23 cellular contexts compared by ENCODE assay signal in the genomic region with DNA sequence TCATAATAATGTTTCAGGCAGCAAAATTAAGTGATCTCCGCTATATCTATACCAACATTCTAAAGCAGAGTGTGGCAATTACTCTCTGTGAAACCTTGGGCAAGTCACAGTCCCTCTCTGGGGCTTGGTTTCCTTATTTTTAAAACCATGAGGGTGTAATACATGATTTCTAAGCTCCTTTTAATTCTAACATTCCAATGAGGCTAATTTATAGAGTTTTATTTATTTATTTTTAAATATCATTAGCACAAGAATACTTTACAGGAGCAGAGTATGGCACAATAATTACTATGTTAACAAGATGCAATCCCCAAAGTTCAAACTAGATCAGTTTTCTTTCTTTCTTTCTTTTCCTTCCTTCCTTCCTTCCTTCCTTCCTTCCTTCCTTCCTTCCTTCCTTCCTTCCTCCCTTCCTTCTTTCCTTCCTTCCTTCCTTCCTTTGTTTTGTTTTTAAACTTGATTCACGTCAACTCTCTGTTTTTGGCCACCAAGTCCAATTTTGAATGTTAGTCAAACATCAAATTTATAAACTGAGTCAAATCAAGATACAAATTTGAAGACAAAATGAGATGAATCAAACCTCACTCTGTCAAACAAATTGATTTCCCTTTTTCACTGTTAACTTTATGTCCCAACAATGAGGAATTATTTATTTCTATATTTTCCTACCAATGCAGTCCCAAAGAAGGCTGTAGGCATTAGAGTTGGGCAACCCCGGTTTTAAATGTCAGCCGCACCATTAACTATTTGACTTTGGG. TPM values are rescaled to one million over a fixed set of nuclear protein-coding genes. Genes with fewer than 3 reads are reported as not detected.
DNase-seq lines count a peak whose midpoint lies in the region; ATAC-seq lines count a peak whose summit lies in the region.
"Had no signal": no experiment of that assay in that cellular context is flagged by ENCODE, and none has a peak within 500 bp of the region (broad histone marks: within the 10 kb centered on the region; RNA-seq: fewer than 3 reads in every experiment).

No MANE protein-coding gene starts in this region.

- DNase-seq in activated naive CD4-positive, alpha-beta T cell treated with anti-CD3 and anti-CD28 coated beads for 36 hours, result no peak
- DNase-seq in activated naive CD4-positive, alpha-beta T cell treated with anti-CD3 and anti-CD28 coated beads, Interleukin-2, amount 50 U/mL, for 16 hours, result no peak
- no peak for DNase-seq in CD4-positive, alpha-beta memory T cell
- DNase-seq in naive thymus-derived CD4-positive, alpha-beta T cell, result no peak
- DNase-seq in stimulated activated naive B cell treated with anti-CD40 and anti-IgM and Interleukin-4, amounts not matched to agents 10 μg/mL and 1 μg/mL and 100 μg/mL, for 72 hours, result no peak
- no peak for DNase-seq in NCI-H1436 treated with DMSO at 0.1 percent for 48 hours (lab: John Stamatoyannopoulos, UW)
- DNase-seq in activated CD4-positive, alpha-beta T cell treated with anti-CD3 and anti-CD28 coated beads for 36 hours, result no peak
- DNase-seq: DMS 273 treated with DMSO at 0.1 percent for 48 hours, DND-41, KG1, MV-4-11, NCI-H187, NCI-H2227 treated with DMSO at 0.1 percent for 48 hours, NCI-H524, NCI-H82, SHP77 had no signal

- no peak overlapping the region for H3K4me3 Mint-ChIP-seq in activated naive CD4-positive, alpha-beta T cell treated with anti-CD3 and anti-CD28 coated beads for 36 hours
- H3K4me3 Mint-ChIP-seq in CD4-positive, alpha-beta memory T cell, result peak overlapping the region in 3 of 8 donors; percentile 27 to 44 (median 42)
- peak overlapping the region; percentile 88 for H3K4me3 Mint-ChIP-seq in activated T-helper 17 cell treated with anti-CD3 and anti-CD28 coated beads, Interleukin-2, amount 50 U/mL, for 72 hours
- no peak overlapping the region for H3K4me3 Mint-ChIP-seq in naive thymus-derived CD4-positive, alpha-beta T cell
- no peak overlapping the region for H3K4me3 Mint-ChIP-seq in stimulated activated naive B cell treated with anti-CD40 and anti-IgM and Interleukin-4, amounts not matched to agents 10 μg/mL and 1 μg/mL and 100 μg/mL, for 72 hours
- no peak overlapping the region for H3K4me3 Mint-ChIP-seq in activated CD4-positive, alpha-beta T cell treated with anti-CD3 and anti-CD28 coated beads for 36 hours

- H3K36me3 ChIP-seq in CD4-positive, alpha-beta memory T cell (ENCODE audit: insufficient read depth, low read length), result no peaks in the 10 kb centered on the region
- H3K36me3 ChIP-seq in naive thymus-derived CD4-positive, alpha-beta T cell (ENCODE audit: control insufficient read depth in 2 of 3, insufficient read depth in 3 of 3, low read length in 3 of 3), result no peaks in the 10 kb centered on the region
- H3K36me3 ChIP-seq: BLaER1 had no signal

- H3K9me3 ChIP-seq in CD4-positive, alpha-beta memory T cell (ENCODE audit: control insufficient read depth in 1 of 2, low read length in 2 of 2), result no peaks in the 10 kb centered on the region
- no peaks in the 10 kb centered on the region for H3K9me3 ChIP-seq in naive thymus-derived CD4-positive, alpha-beta T cell (ENCODE audit: control insufficient read depth in 2 of 3, low read length in 3 of 3)
- H3K9me3 ChIP-seq: A549, BLaER1 had no signal

- H3K4me3 ChIP-seq in CD4-positive, alpha-beta memory T cell (ENCODE audit: low read length in 2 of 2), result no peak overlapping the region
- no peak overlapping the region for H3K4me3 ChIP-seq in naive thymus-derived CD4-positive, alpha-beta T cell (ENCODE audit: low read length)
- H3K4me3 ChIP-seq: A549, BLaER1 had no signal

- H3K4me1 ChIP-seq in CD4-positive, alpha-beta memory T cell (ENCODE audit: insufficient read depth, low read length), result peaks cover 80% of the 10 kb centered on the region
- H3K4me1 ChIP-seq in naive thymus-derived CD4-positive, alpha-beta T cell (ENCODE audit: control insufficient read depth in 2 of 2, insufficient read depth in 2 of 2, low read length in 2 of 2), result peaks cover 21 to 26% of the 10 kb centered on the region in 2 donors
- H3K4me1 ChIP-seq: A549, BLaER1 had no signal

- no peak for ATAC-seq in activated T-helper 17 cell treated with anti-CD3 and anti-CD28 coated beads, Interleukin-2, amount 50 U/mL, for 72 hours (replicated peaks)
- no peak for ATAC-seq in naive thymus-derived CD4-positive, alpha-beta T cell
- no peak for ATAC-seq in stimulated activated naive B cell treated with anti-CD40 and anti-IgM and Interleukin-4, amounts not matched to agents 10 μg/mL and 1 μg/mL and 100 μg/mL, for 72 hours (replicated peaks)
- no peak for ATAC-seq in activated CD4-positive, alpha-beta T cell treated with anti-CD3 and anti-CD28 coated beads for 36 hours
- ATAC-seq: A549 had no signal

- peak overlapping the region; percentile 94 for H3K27ac Mint-ChIP-seq in activated naive CD4-positive, alpha-beta T cell treated with anti-CD3 and anti-CD28 coated beads for 36 hours
- H3K27ac Mint-ChIP-seq in CD4-positive, alpha-beta memory T cell, result peak overlapping the region; percentile 35 to 96 (median 85)
- peak overlapping the region; percentile 42 for H3K27ac Mint-ChIP-seq in activated T-helper 17 cell treated with anti-CD3 and anti-CD28 coated beads, Interleukin-2, amount 50 U/mL, for 72 hours
- peak overlapping the region in 7 of 9 donors; percentile 17 to 99 (median 91) for H3K27ac Mint-ChIP-seq in naive thymus-derived CD4-positive, alpha-beta T cell
- H3K27ac Mint-ChIP-seq in stimulated activated naive B cell treated with anti-CD40 and anti-IgM and Interleukin-4, amounts not matched to agents 10 μg/mL and 1 μg/mL and 100 μg/mL, for 72 hours, result no peak overlapping the region
- no peak overlapping the region for H3K27ac Mint-ChIP-seq in activated CD4-positive, alpha-beta T cell treated with anti-CD3 and anti-CD28 coated beads for 36 hours

- CTCF ChIA-PET in activated naive CD4-positive, alpha-beta T cell treated with anti-CD3 and anti-CD28 coated beads for 36 hours (lab: Charles Lee), result interaction anchor here (1.3 kb wide), 1 partner anchor 11 kb away, joined by 3 read pairs; no protein-coding TSS in a partner anchor
- CTCF ChIA-PET in CD4-positive, alpha-beta memory T cell (lab: Charles Lee; ENCODE audit: partially characterized antibody), result no interaction called here
- CTCF ChIA-PET in naive thymus-derived CD4-positive, alpha-beta T cell (lab: Charles Lee), result no interaction called here
- CTCF ChIA-PET in activated CD4-positive, alpha-beta T cell treated with anti-CD3 and anti-CD28 coated beads for 36 hours (lab: Charles Lee), result no interaction called here

- H3K9me3 Mint-ChIP-seq in activated naive CD4-positive, alpha-beta T cell treated with anti-CD3 and anti-CD28 coated beads for 36 hours, result no peaks in the 10 kb centered on the region
- H3K9me3 Mint-ChIP-seq in CD4-positive, alpha-beta memory T cell, result peaks cover 0 to 3% (median 0%) of the 10 kb centered on the region in 8 donors
- H3K9me3 Mint-ChIP-seq in activated T-helper 17 cell treated with anti-CD3 and anti-CD28 coated beads, Interleukin-2, amount 50 U/mL, for 72 hours, result peaks cover 4% of the 10 kb centered on the region
- H3K9me3 Mint-ChIP-seq in naive thymus-derived CD4-positive, alpha-beta T cell, result peaks cover 0 to 7% (median 0%) of the 10 kb centered on the region in 11 donors
- H3K9me3 Mint-ChIP-seq in stimulated activated naive B cell treated with anti-CD40 and anti-IgM and Interleukin-4, amounts not matched to agents 10 μg/mL and 1 μg/mL and 100 μg/mL, for 72 hours, result peaks cover 0 to 4% of the 10 kb centered on the region in 2 donors
- peaks cover 7% of the 10 kb centered on the region for H3K9me3 Mint-ChIP-seq in activated CD4-positive, alpha-beta T cell treated with anti-CD3 and anti-CD28 coated beads for 36 hours (ENCODE audit: low read depth)

- H3K27ac ChIP-seq in CD4-positive, alpha-beta memory T cell (ENCODE audit: low read depth, low read length), result no peak overlapping the region
- H3K27ac ChIP-seq in naive thymus-derived CD4-positive, alpha-beta T cell (ENCODE audit: low read depth, low read length), result no peak overlapping the region
- H3K27ac ChIP-seq: A549, BLaER1 had no signal

- H3K27me3 Mint-ChIP-seq in activated naive CD4-positive, alpha-beta T cell treated with anti-CD3 and anti-CD28 coated beads for 36 hours (ENCODE audit: low read depth), result no peaks in the 10 kb centered on the region
- H3K27me3 Mint-ChIP-seq in CD4-positive, alpha-beta memory T cell, result no peaks in the 10 kb centered on the region
- no peaks in the 10 kb centered on the region for H3K27me3 Mint-ChIP-seq in activated T-helper 17 cell treated with anti-CD3 and anti-CD28 coated beads, Interleukin-2, amount 50 U/mL, for 72 hours
- H3K27me3 Mint-ChIP-seq in naive thymus-derived CD4-positive, alpha-beta T cell, result no peaks in the 10 kb centered on the region
- H3K27me3 Mint-ChIP-seq in stimulated activated naive B cell treated with anti-CD40 and anti-IgM and Interleukin-4, amounts not matched to agents 10 μg/mL and 1 μg/mL and 100 μg/mL, for 72 hours, result no peaks in the 10 kb centered on the region
- H3K27me3 Mint-ChIP-seq in activated CD4-positive, alpha-beta T cell treated with anti-CD3 and anti-CD28 coated beads for 36 hours, result no peaks in the 10 kb centered on the region

- H3K27me3 ChIP-seq in CD4-positive, alpha-beta memory T cell (ENCODE audit: insufficient read depth, low read length), result no peaks in the 10 kb centered on the region
- no peaks in the 10 kb centered on the region for H3K27me3 ChIP-seq in naive thymus-derived CD4-positive, alpha-beta T cell (ENCODE audit: control insufficient read depth in 2 of 2, insufficient read depth in 2 of 2, low read length in 2 of 2)

- H3K36me3 Mint-ChIP-seq in activated naive CD4-positive, alpha-beta T cell treated with anti-CD3 and anti-CD28 coated beads for 36 hours (ENCODE audit: low read depth), result no peaks in the 10 kb centered on the region
- peaks cover 0 to 3% of the 10 kb centered on the region in 2 donors for H3K36me3 Mint-ChIP-seq in CD4-positive, alpha-beta memory T cell
- no peaks in the 10 kb centered on the region for H3K36me3 Mint-ChIP-seq in activated T-helper 17 cell treated with anti-CD3 and anti-CD28 coated beads, Interleukin-2, amount 50 U/mL, for 72 hours (ENCODE audit: low read depth)
- H3K36me3 Mint-ChIP-seq in naive thymus-derived CD4-positive, alpha-beta T cell, result peaks cover 0 to 14% (median 0%) of the 10 kb centered on the region in 5 donors
- no peaks in the 10 kb centered on the region for H3K36me3 Mint-ChIP-seq in stimulated activated naive B cell treated with anti-CD40 and anti-IgM and Interleukin-4, amounts not matched to agents 10 μg/mL and 1 μg/mL and 100 μg/mL, for 72 hours
- no peaks in the 10 kb centered on the region for H3K36me3 Mint-ChIP-seq in activated CD4-positive, alpha-beta T cell treated with anti-CD3 and anti-CD28 coated beads for 36 hours (ENCODE audit: low read depth)

- intact Hi-C loops in activated naive CD4-positive, alpha-beta T cell treated with anti-CD3 and anti-CD28 coated beads for 36 hours (cut with micrococcal nuclease), result loop anchor here (2.0 kb wide), 1 partner anchor 15 kb away; no protein-coding TSS in a partner anchor
- intact Hi-C loops in CD4-positive, alpha-beta memory T cell (cut with micrococcal nuclease), result no loop called here
- intact Hi-C loops in naive thymus-derived CD4-positive, alpha-beta T cell (cut with micrococcal nuclease), result loop anchor here in 1 of 2 donors (5.0 kb wide), 1 partner anchor 233 kb away; no protein-coding TSS in a partner anchor
- intact Hi-C loops in activated CD4-positive, alpha-beta T cell treated with anti-CD3 and anti-CD28 coated beads for 36 hours (cut with DNase I, micrococcal nuclease), result loop anchor here in 1 of 2 experiments (2.0 kb wide), 1 partner anchor 165 kb away; no protein-coding TSS in a partner anchor

- POLR2A ChIA-PET in CD4-positive, alpha-beta memory T cell (lab: Charles Lee; ENCODE audit: partially characterized antibody), result interaction anchor here (1.5 to 3.7 kb wide), 3 partner anchors 13 to 68 kb away, joined by 7 to 34 read pairs (median 14); a partner anchor contains a TSS
- POLR2A ChIA-PET in naive thymus-derived CD4-positive, alpha-beta T cell (lab: Charles Lee), result no interaction called here
- POLR2A ChIA-PET in activated CD4-positive, alpha-beta T cell treated with anti-CD3 and anti-CD28 coated beads for 36 hours (lab: Charles Lee), result no interaction called here

- H3K4me1 Mint-ChIP-seq in activated naive CD4-positive, alpha-beta T cell treated with anti-CD3 and anti-CD28 coated beads for 36 hours (ENCODE audit: low read depth), result peaks cover 76% of the 10 kb centered on the region
- H3K4me1 Mint-ChIP-seq in CD4-positive, alpha-beta memory T cell, result peaks cover 32 to 76% (median 56%) of the 10 kb centered on the region in 4 donors
- H3K4me1 Mint-ChIP-seq in activated T-helper 17 cell treated with anti-CD3 and anti-CD28 coated beads, Interleukin-2, amount 50 U/mL, for 72 hours, result peaks cover 32% of the 10 kb centered on the region
- peaks cover 11 to 84% (median 66%) of the 10 kb centered on the region in 7 donors for H3K4me1 Mint-ChIP-seq in naive thymus-derived CD4-positive, alpha-beta T cell
- H3K4me1 Mint-ChIP-seq in stimulated activated naive B cell treated with anti-CD40 and anti-IgM and Interleukin-4, amounts not matched to agents 10 μg/mL and 1 μg/mL and 100 μg/mL, for 72 hours, result peaks cover 13 to 41% of the 10 kb centered on the region in 2 donors
- H3K4me1 Mint-ChIP-seq in activated CD4-positive, alpha-beta T cell treated with anti-CD3 and anti-CD28 coated beads for 36 hours, result peaks cover 67% of the 10 kb centered on the region

RNA-seq across cellular contexts. Expression of a gene that starts 50.2 kb away (rescaled TPM):
- 1 to 10 TPM; 9.0 TPM for total RNA-seq in activated naive CD4-positive, alpha-beta T cell treated with anti-CD3 and anti-CD28 coated beads for 36 hours
- 10 to 100 TPM; 89.0 to 89.6 TPM for total RNA-seq in CD4-positive, alpha-beta memory T cell
- 1 to 10 TPM; 8.4 to 9.7 TPM for polyA plus RNA-seq in CD4-positive, alpha-beta memory T cell
- total RNA-seq in activated T-helper 17 cell treated with anti-CD3 and anti-CD28 coated beads, Interleukin-2, amount 50 U/mL, for 72 hours, result 10 to 100 TPM in 1 of 2 donors, 1 to 10 TPM in 1; 8.6 to 21.3 TPM
- total RNA-seq in naive thymus-derived CD4-positive, alpha-beta T cell, result 10 to 100 TPM; 34.5 to 77.7 (median 39.9) TPM
- 1 to 10 TPM; 6.6 to 8.5 TPM for polyA plus RNA-seq in naive thymus-derived CD4-positive, alpha-beta T cell
- 1 to 10 TPM; 8.5 to 9.9 TPM for total RNA-seq in activated CD4-positive, alpha-beta T cell treated with anti-CD3 and anti-CD28 coated beads for 36 hours
- total RNA-seq: G401, H1, HT-29, RPMI7951 had no signal
- polyA plus RNA-seq: A549, H1 had no signal

Comparison
In these comparisons a context has a peak if more than half of its experiments do, and no peak if none do; other contexts are left out.
1. H3K27ac Mint-ChIP-seq: peak in activated naive CD4-positive, alpha-beta T cell treated with anti-CD3 and anti-CD28 coated beads for 36 hours (single experiment), CD4-positive, alpha-beta memory T cell (7 of 7), activated T-helper 17 cell treated with anti-CD3 and anti-CD28 coated beads, Interleukin-2, amount 50 U/mL, for 72 hours (single experiment) and naive thymus-derived CD4-positive, alpha-beta T cell (7 of 9); none in stimulated activated naive B cell treated with anti-CD40 and anti-IgM and Interleukin-4, amounts not matched to agents 10 μg/mL and 1 μg/mL and 100 μg/mL, for 72 hours (single experiment) and activated CD4-positive, alpha-beta T cell treated with anti-CD3 and anti-CD28 coated beads for 36 hours (single experiment).